25 cellular contexts compared by ENCODE assay signal in the genomic region with DNA sequence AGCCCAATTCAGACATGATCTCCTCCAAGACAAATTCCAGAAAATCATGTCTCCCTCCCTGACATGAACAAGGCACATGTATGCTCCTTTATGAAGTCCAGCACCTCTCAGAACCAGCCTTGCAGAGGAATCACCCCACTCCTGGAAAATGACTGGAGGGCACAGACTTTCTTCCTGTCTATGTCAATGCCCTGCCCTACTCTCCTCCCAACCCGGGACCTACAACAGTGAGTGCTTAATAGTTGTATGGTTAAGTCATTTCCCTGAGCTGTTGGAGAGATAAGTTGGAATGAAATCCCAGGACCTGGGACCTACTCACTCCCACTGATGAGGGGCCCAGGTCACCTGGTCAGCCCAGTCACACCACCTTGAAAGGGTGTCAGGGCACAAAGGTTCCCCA.
"Had no signal": no experiment of that assay in that cellular context is flagged by ENCODE, and none has a peak within 500 bp of the region (broad histone marks: within the 10 kb centered on the region; RNA-seq: fewer than 3 reads in every experiment).

No MANE protein-coding gene starts in this region.

- ATAC-seq: activated T-cell treated with anti-CD3 and anti-CD28 coated beads, Interleukin-2, amount 50 U/mL, for 72 hours; esophagus mucosa; sciatic nerve had no signal

- H3K36me3 Mint-ChIP-seq: activated CD4-positive, alpha-beta memory T cell treated with anti-CD3 and anti-CD28 coated beads for 36 hours; brain; memory B cell; type B pancreatic cell had no signal

- H3K27ac ChIP-seq: testis had no signal

- H3K4me3 Mint-ChIP-seq: activated CD4-positive, alpha-beta memory T cell treated with anti-CD3 and anti-CD28 coated beads for 36 hours; activated T-cell treated with anti-CD3 and anti-CD28 coated beads, Interleukin-2, amount 50 U/mL, for 72 hours; brain; memory B cell; nephron progenitor cell; T-helper 1 cell treated with Interleukin-12 subunit alpha and Interleukin-12 subunit beta and Interleukin-4 antibody, amounts not matched to agents 30 μg/mL and 1 μg/mL, for 36 hours; type B pancreatic cell had no signal

- DNase-seq: activated CD4-positive, alpha-beta memory T cell treated with anti-CD3 and anti-CD28 coated beads for 36 hours; activated CD4-positive, alpha-beta T cell treated with anti-CD3 and anti-CD28 coated beads for 48 hours; activated CD4-positive, CD25-positive, alpha-beta regulatory T cell; activated effector memory CD4-positive, alpha-beta T cell treated with Interleukin-2 at 50 U/mL for 16 hours; activated naive CD4-positive, alpha-beta T cell treated with anti-CD3 and anti-CD28 coated beads, Interleukin-2, amount 50 U/mL, for 16 hours; activated T-cell treated with anti-CD3 and anti-CD28 coated beads, Interleukin-2, amount 50 U/mL, for 72 hours; central memory CD4-positive, alpha-beta T cell; dermis blood vessel endothelial cell; effector CD8-positive, alpha-beta T cell; glutamatergic neuron; hippocampal formation; nephron progenitor cell; nucleus accumbens; stimulated activated CD4-positive, alpha-beta T cell treated with anti-CD3 and anti-CD28 coated beads, Interleukin-15, amount 100 ng/mL, for 24 hours; stimulated activated naive CD4-positive, alpha-beta T cell; T1000; testis had no signal

- H3K4me3 ChIP-seq: testis had no signal

- H3K27me3 ChIP-seq: testis had no signal

- H3K27ac Mint-ChIP-seq: activated CD4-positive, alpha-beta memory T cell treated with anti-CD3 and anti-CD28 coated beads for 36 hours; activated T-cell treated with anti-CD3 and anti-CD28 coated beads, Interleukin-2, amount 50 U/mL, for 72 hours; memory B cell; T-helper 1 cell treated with Interleukin-12 subunit alpha and Interleukin-12 subunit beta and Interleukin-4 antibody, amounts not matched to agents 30 μg/mL and 1 μg/mL, for 36 hours; type B pancreatic cell had no signal

- H3K9me3 ChIP-seq: testis had no signal

- H3K27me3 Mint-ChIP-seq: activated CD4-positive, alpha-beta memory T cell treated with anti-CD3 and anti-CD28 coated beads for 36 hours; memory B cell; type B pancreatic cell had no signal

- FAIRE-seq: frontal cortex, small intestine had no signal

- H3K9me3 Mint-ChIP-seq: activated CD4-positive, alpha-beta memory T cell treated with anti-CD3 and anti-CD28 coated beads for 36 hours; activated T-cell treated with anti-CD3 and anti-CD28 coated beads, Interleukin-2, amount 50 U/mL, for 72 hours; brain; memory B cell; nephron progenitor cell; T-helper 1 cell treated with Interleukin-12 subunit alpha and Interleukin-12 subunit beta and Interleukin-4 antibody, amounts not matched to agents 30 μg/mL and 1 μg/mL, for 36 hours; type B pancreatic cell had no signal
